ENCODE assay signal across 1 cellular context in the genomic region with DNA sequence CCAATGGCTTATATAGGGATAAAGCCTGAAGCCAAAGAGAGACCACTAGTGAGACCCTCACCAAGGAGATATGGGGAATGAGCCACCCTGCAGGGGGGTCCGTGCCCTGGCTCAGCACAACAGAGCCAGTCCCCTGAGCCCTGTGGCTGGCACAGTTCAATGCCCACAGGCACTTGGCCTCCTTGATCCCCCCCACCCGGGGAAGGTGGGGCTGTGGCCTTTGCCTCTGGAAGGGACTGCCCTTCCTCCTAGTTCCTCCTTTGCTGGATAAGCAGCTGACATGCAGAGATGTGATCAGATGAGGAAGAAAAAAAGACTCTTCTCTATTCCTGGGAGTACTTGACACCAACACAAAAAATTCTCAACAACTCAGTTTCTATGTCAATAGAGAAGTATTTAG.
TF ChIP-seq lines count a peak whose summit lies in the region.

No MANE protein-coding gene starts in this region.

TF ChIP-seq in GM23338, 12 proteins besides CTCF, POLR2A, EP300 and RAD21 (continued from another document):
- TF ChIP-seq, protein P1, sequence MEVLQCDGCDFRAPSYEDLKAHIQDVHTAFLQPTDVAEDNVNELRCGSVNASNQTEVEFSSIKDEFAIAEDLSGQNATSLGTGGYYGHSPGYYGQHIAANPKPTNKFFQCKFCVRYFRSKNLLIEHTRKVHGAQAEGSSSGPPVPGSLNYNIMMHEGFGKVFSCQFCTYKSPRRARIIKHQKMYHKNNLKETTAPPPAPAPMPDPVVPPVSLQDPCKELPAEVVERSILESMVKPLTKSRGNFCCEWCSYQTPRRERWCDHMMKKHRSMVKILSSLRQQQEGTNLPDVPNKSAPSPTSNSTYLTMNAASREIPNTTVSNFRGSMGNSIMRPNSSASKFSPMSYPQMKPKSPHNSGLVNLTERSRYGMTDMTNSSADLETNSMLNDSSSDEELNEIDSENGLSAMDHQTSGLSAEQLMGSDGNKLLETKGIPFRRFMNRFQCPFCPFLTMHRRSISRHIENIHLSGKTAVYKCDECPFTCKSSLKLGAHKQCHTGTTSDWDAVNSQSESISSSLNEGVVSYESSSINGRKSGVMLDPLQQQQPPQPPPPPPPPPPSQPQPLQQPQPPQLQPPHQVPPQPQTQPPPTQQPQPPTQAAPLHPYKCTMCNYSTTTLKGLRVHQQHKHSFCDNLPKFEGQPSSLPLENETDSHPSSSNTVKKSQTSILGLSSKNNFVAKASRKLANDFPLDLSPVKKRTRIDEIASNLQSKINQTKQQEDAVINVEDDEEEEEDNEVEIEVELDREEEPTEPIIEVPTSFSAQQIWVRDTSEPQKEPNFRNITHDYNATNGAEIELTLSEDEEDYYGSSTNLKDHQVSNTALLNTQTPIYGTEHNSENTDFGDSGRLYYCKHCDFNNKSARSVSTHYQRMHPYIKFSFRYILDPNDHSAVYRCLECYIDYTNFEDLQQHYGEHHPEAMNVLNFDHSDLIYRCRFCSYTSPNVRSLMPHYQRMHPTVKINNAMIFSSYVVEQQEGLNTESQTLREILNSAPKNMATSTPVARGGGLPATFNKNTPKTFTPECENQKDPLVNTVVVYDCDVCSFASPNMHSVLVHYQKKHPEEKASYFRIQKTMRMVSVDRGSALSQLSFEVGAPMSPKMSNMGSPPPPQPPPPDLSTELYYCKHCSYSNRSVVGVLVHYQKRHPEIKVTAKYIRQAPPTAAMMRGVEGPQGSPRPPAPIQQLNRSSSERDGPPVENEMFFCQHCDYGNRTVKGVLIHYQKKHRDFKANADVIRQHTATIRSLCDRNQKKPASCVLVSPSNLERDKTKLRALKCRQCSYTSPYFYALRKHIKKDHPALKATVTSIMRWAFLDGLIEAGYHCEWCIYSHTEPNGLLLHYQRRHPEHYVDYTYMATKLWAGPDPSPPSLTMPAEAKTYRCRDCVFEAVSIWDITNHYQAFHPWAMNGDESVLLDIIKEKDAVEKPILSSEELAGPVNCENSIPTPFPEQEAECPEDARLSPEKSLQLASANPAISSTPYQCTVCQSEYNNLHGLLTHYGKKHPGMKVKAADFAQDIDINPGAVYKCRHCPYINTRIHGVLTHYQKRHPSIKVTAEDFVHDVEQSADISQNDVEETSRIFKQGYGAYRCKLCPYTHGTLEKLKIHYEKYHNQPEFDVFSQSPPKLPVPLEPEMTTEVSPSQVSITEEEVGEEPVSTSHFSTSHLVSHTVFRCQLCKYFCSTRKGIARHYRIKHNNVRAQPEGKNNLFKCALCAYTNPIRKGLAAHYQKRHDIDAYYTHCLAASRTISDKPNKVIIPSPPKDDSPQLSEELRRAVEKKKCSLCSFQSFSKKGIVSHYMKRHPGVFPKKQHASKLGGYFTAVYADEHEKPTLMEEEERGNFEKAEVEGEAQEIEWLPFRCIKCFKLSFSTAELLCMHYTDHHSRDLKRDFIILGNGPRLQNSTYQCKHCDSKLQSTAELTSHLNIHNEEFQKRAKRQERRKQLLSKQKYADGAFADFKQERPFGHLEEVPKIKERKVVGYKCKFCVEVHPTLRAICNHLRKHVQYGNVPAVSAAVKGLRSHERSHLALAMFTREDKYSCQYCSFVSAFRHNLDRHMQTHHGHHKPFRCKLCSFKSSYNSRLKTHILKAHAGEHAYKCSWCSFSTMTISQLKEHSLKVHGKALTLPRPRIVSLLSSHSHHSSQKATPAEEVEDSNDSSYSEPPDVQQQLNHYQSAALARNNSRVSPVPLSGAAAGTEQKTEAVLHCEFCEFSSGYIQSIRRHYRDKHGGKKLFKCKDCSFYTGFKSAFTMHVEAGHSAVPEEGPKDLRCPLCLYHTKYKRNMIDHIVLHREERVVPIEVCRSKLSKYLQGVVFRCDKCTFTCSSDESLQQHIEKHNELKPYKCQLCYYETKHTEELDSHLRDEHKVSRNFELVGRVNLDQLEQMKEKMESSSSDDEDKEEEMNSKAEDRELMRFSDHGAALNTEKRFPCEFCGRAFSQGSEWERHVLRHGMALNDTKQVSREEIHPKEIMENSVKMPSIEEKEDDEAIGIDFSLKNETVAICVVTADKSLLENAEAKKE (CRISPR knock-in tag; IDR thresholded peaks at IDR 0.05): no peak
- TF ChIP-seq POLR2AphosphoS5 (IDR thresholded peaks at IDR 0.05; ENCODE audit: low read depth): no peak
- TF ChIP-seq STAT1 (IDR thresholded peaks at IDR 0.05; ENCODE audit: unreplicated experiment): no peak
- no peak for TF ChIP-seq ZNF114 (CRISPR knock-in tag; IDR thresholded peaks at IDR 0.05)
- no peak for TF ChIP-seq JUNB (IDR thresholded peaks at IDR 0.05; ENCODE audit: unreplicated experiment)
- TF ChIP-seq EZH2phosphoT487 (IDR thresholded peaks at IDR 0.05; ENCODE audit: unreplicated experiment): no peak
- no peak for TF ChIP-seq EZH2 (IDR thresholded peaks at IDR 0.05; ENCODE audit: low read depth, unreplicated experiment)
TF ChIP-seq in GM23338: peak in this region for 0.
